In the genomic region with DNA sequence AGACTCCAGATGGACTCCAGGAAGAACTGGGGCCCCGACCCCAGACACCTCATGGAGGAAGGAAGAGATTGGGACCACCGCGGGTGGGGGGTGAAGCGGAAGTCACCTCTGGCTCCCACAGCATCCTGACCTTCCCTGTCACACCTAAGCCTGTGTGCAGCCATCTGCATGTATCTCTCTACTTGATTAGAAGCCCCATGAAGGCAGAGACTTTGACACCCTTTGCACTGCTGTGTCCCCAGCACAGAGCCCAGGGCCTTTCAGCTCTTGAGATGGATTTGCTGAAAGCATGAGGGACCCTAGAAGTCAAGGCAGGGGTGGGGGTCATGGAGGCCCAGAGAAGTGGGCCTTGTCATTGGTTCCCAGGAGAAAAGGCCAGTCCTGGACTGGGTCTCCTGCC, we compare ENCODE assay signal across 24 cellular contexts. TPM values are rescaled to one million over a fixed set of nuclear protein-coding genes. Genes with fewer than 3 reads are reported as not detected.
A peak's percentile ranks its signal among the peaks of the same experiment; 100 is the strongest.
DNase-seq lines count a peak whose midpoint lies in the region; ATAC-seq and TF ChIP-seq lines count a peak whose summit lies in the region.
"Had no signal": no experiment of that assay in that cellular context is flagged by ENCODE, and none has a peak within 500 bp of the region (broad histone marks: within the 10 kb centered on the region; RNA-seq: fewer than 3 reads in every experiment).

No MANE protein-coding gene starts in this region.

- ATAC-seq in heart left ventricle = no peak
- ATAC-seq in Right ventricle myocardium superior (ENCODE audit: poor library complexity) = no peak
- no peak for ATAC-seq in lower lobe of right lung
- ATAC-seq in thoracic aorta (ENCODE audit: insufficient number of reproducible peaks, low FRiP score, low read depth) = no peak
- no peak for ATAC-seq in HG03460 (IDR thresholded peaks at IDR 0.05; ENCODE audit: unreplicated experiment)
- ATAC-seq: CD8-positive, alpha-beta T cell; left lobe of liver; naive thymus-derived CD4-positive, alpha-beta T cell had no signal

- DNase-seq in heart left ventricle = no peak
- no peak for DNase-seq in Right ventricle myocardium superior
- no peak for DNase-seq in WERI-Rb-1
- DNase-seq in lower lobe of right lung = no peak
- DNase-seq in thoracic aorta (ENCODE audit: low spot score) = no peak
- no peak for DNase-seq in globus pallidus (ENCODE audit: low spot score)
- DNase-seq in SHP77 treated with DMSO at 0.1 percent for 48 hours (lab: John Stamatoyannopoulos, UW) = no peak
- DNase-seq: activated CD4-positive, alpha-beta T cell treated with anti-CD3 and anti-CD28 coated beads, Interleukin-2, amount 50 U/mL, for 4 hours; activated CD4-positive, CD25-positive, alpha-beta regulatory T cell; activated CD8-positive, alpha-beta memory T cell treated with anti-CD3 and anti-CD28 coated beads, Interleukin-2, amount 50 U/mL, for 4 hours; AML-193; CD8-positive, alpha-beta T cell; effector CD4-positive, alpha-beta T cell; MG63; midbrain; naive thymus-derived CD4-positive, alpha-beta T cell; NCI-H187; sigmoid colon; stimulated activated CD4-positive, alpha-beta T cell treated with anti-CD3 and anti-CD28 coated beads, Interleukin-4, amount 100 ng/mL, for 4 hours had no signal

- TF ChIP-seq POLR2A in heart left ventricle (IDR thresholded peaks at IDR 0.05) = no peak

- H3K9me3 ChIP-seq in heart left ventricle (no peaks in the 10 kb centered on the region), WERI-Rb-1 (ENCODE audit: severe bottlenecking) (no peaks in the 10 kb centered on the region), lower lobe of right lung (no peaks in the 10 kb centered on the region), thoracic aorta (no peaks in the 10 kb centered on the region)
- H3K9me3 ChIP-seq: A549, breast epithelium, MG63, sigmoid colon, SK-N-SH had no signal

- peak overlapping the region; percentile 34 to 98 (median 94) for H3K27ac ChIP-seq in heart left ventricle
- peak overlapping the region; percentile 81 for H3K27ac ChIP-seq in WERI-Rb-1
- peak overlapping the region; percentile 64 for H3K27ac ChIP-seq in lower lobe of right lung
- peak overlapping the region; percentile 92 to 95 for H3K27ac ChIP-seq in thoracic aorta
- H3K27ac ChIP-seq: A549 had no signal

- peaks cover 0 to 7% (median 4%) of the 10 kb centered on the region in 9 donors for H3K36me3 ChIP-seq in heart left ventricle
- H3K36me3 ChIP-seq in WERI-Rb-1 = no peaks in the 10 kb centered on the region
- no peaks in the 10 kb centered on the region for H3K36me3 ChIP-seq in lower lobe of right lung
- H3K36me3 ChIP-seq in thoracic aorta = no peaks in the 10 kb centered on the region
- H3K36me3 ChIP-seq: breast epithelium, sigmoid colon had no signal

- H3K4me3 ChIP-seq in heart left ventricle = no peak overlapping the region
- no peak overlapping the region for H3K4me3 ChIP-seq in WERI-Rb-1 (ENCODE audit: low read depth, low read length)
- no peak overlapping the region for H3K4me3 ChIP-seq in lower lobe of right lung
- H3K4me3 ChIP-seq in thoracic aorta = no peak overlapping the region
- H3K4me3 ChIP-seq: A549, breast epithelium, MG63, sigmoid colon had no signal

- WGBS in heart left ventricle, 4 donors = 32 to 56% (median 51%) methylated on average over 4 of the region's 4 CpGs

- H3K4me1 ChIP-seq in heart left ventricle (peaks cover 29 to 89% (median 74%) of the 10 kb centered on the region in 12 donors), lower lobe of right lung (peaks cover 88% of the 10 kb centered on the region), thoracic aorta (ENCODE audit: control insufficient read depth in 1 of 2, low read depth in 2 of 2) (peaks cover 51 to 96% of the 10 kb centered on the region in 2 donors)
- H3K4me1 ChIP-seq: A549 had no signal

- H3K27me3 ChIP-seq in heart left ventricle (no peaks in the 10 kb centered on the region), WERI-Rb-1 (ENCODE audit: insufficient read depth, low read depth, severe bottlenecking) (no peaks in the 10 kb centered on the region), lower lobe of right lung (ENCODE audit: low read depth) (no peaks in the 10 kb centered on the region), thoracic aorta (replicated peaks; ENCODE audit: insufficient read depth) (no peaks in the 10 kb centered on the region)
- H3K27me3 ChIP-seq: breast epithelium, MG63, sigmoid colon had no signal

- TF ChIP-seq CTCF in heart left ventricle (IDR thresholded peaks at IDR 0.05) (no peak), WERI-Rb-1 (IDR thresholded peaks at IDR 0.05; ENCODE audit: low read depth, low read length) (no peak), lower lobe of right lung (IDR thresholded peaks at IDR 0.05) (no peak), thoracic aorta (IDR thresholded peaks at IDR 0.05) (no peak)

- intact Hi-C loops in heart left ventricle (cut with DNase I) (loop anchor here in 2 of 10 donors (5.0 to 10.0 kb wide), 2 partner anchors 92 to 95 kb away; no protein-coding TSS in a partner anchor), Right ventricle myocardium superior (cut with DNase I) (no loop called here), lower lobe of right lung (cut with DNase I) (no loop called here)

RNA-seq across cellular contexts. Expression of gene ENG, which starts 2.8 kb away (rescaled TPM):
- 100 to 1,000 TPM; 116 to 252 (median 133) TPM for total RNA-seq in heart left ventricle
- 100 to 1,000 TPM; 156 to 245 TPM for polyA plus RNA-seq in heart left ventricle
- 118 TPM for total RNA-seq in Right ventricle myocardium superior
- 323 TPM for total RNA-seq in lower lobe of right lung
- 100 to 1,000 TPM; 239 to 268 TPM for total RNA-seq in thoracic aorta

RNA-seq across cellular contexts. Expression of gene AK1, which starts 20.2 kb away (rescaled TPM):
- 100 to 1,000 TPM; 415 to 810 (median 586) TPM for total RNA-seq in heart left ventricle
- polyA plus RNA-seq in heart left ventricle = 1,000 to 10,000 TPM in 1 of 2 donors, 100 to 1,000 TPM in 1; 312 to 1,060 TPM
- total RNA-seq in Right ventricle myocardium superior = 932 TPM
- total RNA-seq in lower lobe of right lung = 185 TPM
- total RNA-seq in thoracic aorta = 10 to 100 TPM; 35.1 to 77.7 TPM

RNA-seq across cellular contexts. Expression of gene ST6GALNAC6, which starts 42.1 kb away (rescaled TPM):
- total RNA-seq in heart left ventricle = 10 to 100 TPM; 28.4 to 75.9 (median 45.6) TPM
- 10 to 100 TPM; 35.7 to 37.5 TPM for polyA plus RNA-seq in heart left ventricle
- 38.2 TPM for total RNA-seq in Right ventricle myocardium superior
- total RNA-seq in lower lobe of right lung = 82.0 TPM
- total RNA-seq in thoracic aorta = 100 to 1,000 TPM; 140 to 221 TPM

RNA-seq across cellular contexts. Expression of gene FPGS, which starts 54.6 kb away (rescaled TPM):
- total RNA-seq in heart left ventricle = 10 to 100 TPM; 39.9 to 55.1 (median 41.5) TPM
- 10 to 100 TPM; 36.8 to 50.1 TPM for polyA plus RNA-seq in heart left ventricle
- total RNA-seq in Right ventricle myocardium superior = 31.5 TPM
- total RNA-seq in lower lobe of right lung = 55.4 TPM
- 100 to 1,000 TPM; 119 to 136 TPM for total RNA-seq in thoracic aorta

RNA-seq across cellular contexts. Expression of gene ST6GALNAC4, which starts 59.6 kb away (rescaled TPM):
- 10 to 100 TPM; 28.3 to 66.1 (median 42.6) TPM for total RNA-seq in heart left ventricle
- 10 to 100 TPM; 17.0 to 72.0 TPM for polyA plus RNA-seq in heart left ventricle
- 18.1 TPM for total RNA-seq in Right ventricle myocardium superior
- 45.6 TPM for total RNA-seq in lower lobe of right lung
- 10 to 100 TPM; 45.0 to 61.2 TPM for total RNA-seq in thoracic aorta
